2 cellular contexts compared by ENCODE assay signal in the genomic region with DNA sequence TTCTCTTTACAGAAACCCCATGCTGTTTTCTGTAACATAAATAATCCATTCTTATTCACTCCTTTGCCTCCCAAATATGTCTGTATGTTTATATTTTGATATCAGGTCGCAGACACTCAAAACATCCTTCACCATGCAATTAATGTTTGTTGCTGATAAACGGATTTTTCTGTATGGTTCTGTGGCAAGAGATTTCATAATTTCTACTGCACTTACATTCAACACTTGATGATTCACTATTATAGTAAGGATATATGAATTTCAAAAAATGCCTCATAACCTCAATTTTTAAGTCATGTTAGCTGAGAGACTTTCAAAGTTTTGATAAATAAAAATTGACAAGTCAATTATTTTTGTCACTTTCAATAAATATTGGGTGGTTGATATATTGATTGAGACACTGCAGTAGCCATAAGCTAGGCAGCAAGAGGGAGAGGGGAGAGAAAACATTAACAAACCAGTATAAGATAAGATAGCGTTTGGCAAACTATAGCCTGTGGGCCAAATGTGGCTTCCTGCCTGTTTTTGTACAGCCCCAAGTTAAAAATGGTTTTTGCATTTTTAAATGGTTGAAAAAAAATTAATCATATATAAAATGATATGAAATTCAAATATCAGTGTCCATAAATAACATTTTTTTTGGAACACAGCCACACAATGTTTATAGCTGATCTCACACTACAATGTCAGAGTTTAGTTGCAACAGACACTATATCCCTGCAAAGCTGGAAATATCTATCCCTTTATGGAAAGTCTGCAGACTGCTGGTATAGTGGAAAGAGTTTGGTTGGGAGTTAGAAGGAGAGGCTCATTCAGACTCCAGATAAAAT.
TF ChIP-seq lines count a peak whose summit lies in the region.

No MANE protein-coding gene starts in this region.

TF ChIP-seq in IMR-90, 13 proteins besides CTCF, POLR2A, EP300 and RAD21:
- TF ChIP-seq RFX5 (IDR thresholded peaks at IDR 0.05; ENCODE audit: low read depth, low read length) = no peak
- TF ChIP-seq NFE2L2 (IDR thresholded peaks at IDR 0.05; ENCODE audit: low read depth, low read length) = no peak
- no peak for TF ChIP-seq CHD1 (IDR thresholded peaks at IDR 0.05; ENCODE audit: low read depth, low read length)
- no peak for TF ChIP-seq MAFK (IDR thresholded peaks at IDR 0.05; ENCODE audit: low read depth, low read length)
- TF ChIP-seq MAZ (IDR thresholded peaks at IDR 0.05; ENCODE audit: borderline replicate concordance, low read depth, low read length) = no peak
- TF ChIP-seq, protein P1, sequence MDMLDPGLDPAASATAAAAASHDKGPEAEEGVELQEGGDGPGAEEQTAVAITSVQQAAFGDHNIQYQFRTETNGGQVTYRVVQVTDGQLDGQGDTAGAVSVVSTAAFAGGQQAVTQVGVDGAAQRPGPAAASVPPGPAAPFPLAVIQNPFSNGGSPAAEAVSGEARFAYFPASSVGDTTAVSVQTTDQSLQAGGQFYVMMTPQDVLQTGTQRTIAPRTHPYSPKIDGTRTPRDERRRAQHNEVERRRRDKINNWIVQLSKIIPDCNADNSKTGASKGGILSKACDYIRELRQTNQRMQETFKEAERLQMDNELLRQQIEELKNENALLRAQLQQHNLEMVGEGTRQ (IDR thresholded peaks at IDR 0.05; ENCODE audit: low read depth, low read length) = no peak
- no peak for TF ChIP-seq SMC3 (IDR thresholded peaks at IDR 0.05; ENCODE audit: low read depth, low read length)
- TF ChIP-seq BHLHE40 (IDR thresholded peaks at IDR 0.05; ENCODE audit: low read depth, low read length) = 0 out of 2 replicates have a peak, but pooled peaks have one; percentile 4
- no peak for TF ChIP-seq MXI1 (IDR thresholded peaks at IDR 0.05; ENCODE audit: borderline replicate concordance, low read depth, low read length)
- TF ChIP-seq, protein P2, sequence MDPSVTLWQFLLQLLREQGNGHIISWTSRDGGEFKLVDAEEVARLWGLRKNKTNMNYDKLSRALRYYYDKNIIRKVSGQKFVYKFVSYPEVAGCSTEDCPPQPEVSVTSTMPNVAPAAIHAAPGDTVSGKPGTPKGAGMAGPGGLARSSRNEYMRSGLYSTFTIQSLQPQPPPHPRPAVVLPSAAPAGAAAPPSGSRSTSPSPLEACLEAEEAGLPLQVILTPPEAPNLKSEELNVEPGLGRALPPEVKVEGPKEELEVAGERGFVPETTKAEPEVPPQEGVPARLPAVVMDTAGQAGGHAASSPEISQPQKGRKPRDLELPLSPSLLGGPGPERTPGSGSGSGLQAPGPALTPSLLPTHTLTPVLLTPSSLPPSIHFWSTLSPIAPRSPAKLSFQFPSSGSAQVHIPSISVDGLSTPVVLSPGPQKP (IDR thresholded peaks at IDR 0.05; ENCODE audit: borderline replicate concordance, low read depth, low read length) = no peak
- no peak for TF ChIP-seq FOS (IDR thresholded peaks at IDR 0.05; ENCODE audit: low read depth, low read length)
- peak; percentile 89 for TF ChIP-seq CEBPB (IDR thresholded peaks at IDR 0.05; ENCODE audit: low read depth, low read length)
- no peak for TF ChIP-seq RCOR1 (IDR thresholded peaks at IDR 0.05; ENCODE audit: insufficient replicate concordance, low read length)

TF ChIP-seq in K562, 482 proteins besides CTCF, POLR2A, EP300 and RAD21:
- TF ChIP-seq ZNF77 (CRISPR knock-in tag; IDR thresholded peaks at IDR 0.05) (no peak), TCF3 (CRISPR knock-in tag; IDR thresholded peaks at IDR 0.05) (0 out of 2 replicates have a peak, but pooled peaks have one; percentile 8), SMAD1 (IDR thresholded peaks at IDR 0.05; ENCODE audit: low read depth, low read length, partially characterized antibody) (no peak), ZNF778 (CRISPR knock-in tag; IDR thresholded peaks at IDR 0.05) (no peak)
